Comparison of ENCODE assay signal across 20 cellular contexts in the genomic region with DNA sequence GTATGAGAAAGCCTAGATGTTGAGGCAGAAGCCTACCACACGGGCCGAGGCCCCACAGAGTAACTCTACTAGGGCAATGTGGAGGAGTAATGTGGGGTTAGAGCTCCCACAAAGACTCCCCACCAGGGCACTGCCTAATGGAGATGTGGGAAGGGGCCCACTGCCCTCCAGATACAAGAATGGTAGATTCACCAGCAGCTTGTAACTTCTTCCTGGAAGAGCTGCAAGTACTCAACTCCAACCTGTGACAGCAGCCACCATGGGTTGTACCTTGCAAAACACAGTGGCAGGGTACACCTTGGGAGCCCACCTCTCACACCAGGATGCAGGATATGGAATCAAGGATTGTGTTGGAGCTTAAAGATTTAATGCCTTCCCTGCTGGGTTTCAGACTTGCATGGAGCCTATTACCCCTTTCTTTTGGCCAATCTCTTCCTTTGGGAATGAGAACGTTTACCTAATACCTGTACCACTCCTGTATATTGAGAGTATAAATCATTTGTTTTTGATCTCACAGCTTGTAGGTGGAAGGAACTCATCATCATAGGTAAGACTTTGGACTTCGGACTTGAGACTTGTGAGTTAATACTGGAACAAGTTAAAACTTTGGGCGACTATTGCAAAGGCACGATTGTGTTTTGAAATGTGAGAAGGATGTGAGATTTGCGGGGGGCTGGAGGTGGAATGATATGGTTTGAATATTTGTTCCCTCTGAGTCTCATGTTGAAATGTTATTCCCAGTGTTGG. TPM values are rescaled to one million over a fixed set of nuclear protein-coding genes. Genes with fewer than 3 reads are reported as not detected.
DNase-seq lines count a peak whose midpoint lies in the region; ATAC-seq, FAIRE-seq and TF ChIP-seq lines count a peak whose summit lies in the region.
"Had no signal": no experiment of that assay in that cellular context is flagged by ENCODE, and none has a peak within 500 bp of the region (broad histone marks: within the 10 kb centered on the region; RNA-seq: fewer than 3 reads in every experiment).

No MANE protein-coding gene starts in this region.

- TF ChIP-seq RAD21 in GM12878 (IDR thresholded peaks at IDR 0.05; ENCODE audit: insufficient read depth, low read depth, low read length): no peak

- H3K36me3 ChIP-seq in OCI-LY1 (ENCODE audit: insufficient read depth, low read length) (no peaks in the 10 kb centered on the region), GM12878 (ENCODE audit: control insufficient read depth in 2 of 2, insufficient read depth in 2 of 2, low read length in 1 of 2) (no peaks in the 10 kb centered on the region), BE2C (no peaks in the 10 kb centered on the region)
- H3K36me3 ChIP-seq: esophagus muscularis mucosa had no signal

- no peaks in the 10 kb centered on the region for H3K9me2 ChIP-seq in OCI-LY1 (ENCODE audit: low read depth, low read length)

- TF ChIP-seq POLR2A in GM12878 (IDR thresholded peaks at IDR 0.05; ENCODE audit: low read depth, low read length): no peak

- POLR2A ChIA-PET in GM12878 (lab: Charles Lee): interaction anchor here (3.4 kb wide), 1 partner anchor 8 kb away, joined by 13 read pairs; no protein-coding TSS in a partner anchor

- intact Hi-C loops in activated CD4-positive, alpha-beta T cell treated with anti-CD3 and anti-CD28 coated beads, Interleukin-2, amount 10 ng/mL, durations not matched to agents 24 days and 14 days (cut with micrococcal nuclease): loop anchor here (1.0 to 10.0 kb wide), 3 partner anchors 56 to 1289 kb away; partner anchors contain the start of gene ATP1A1
- intact Hi-C loops in GM12878 (cut with micrococcal nuclease; ENCODE audit: unreplicated experiment): no loop called here

- SMC1A ChIA-PET in GM12878 (lab: Charles Lee; ENCODE audit: uncharacterized antibody, unreplicated experiment): interaction anchor here (0.7 kb wide), 1 partner anchor 9 kb away, joined by 3 read pairs; no protein-coding TSS in a partner anchor

- no TSS peak for BruUV-seq in GM12878 (replicated peaks; lab: Mats Ljungman, UMichigan)

- no peak overlapping the region for H3K4me2 ChIP-seq in OCI-LY1 (ENCODE audit: low read length)
- no peak overlapping the region for H3K4me2 ChIP-seq in GM12878 (ENCODE audit: control insufficient read depth, insufficient read depth)

- peak; percentile 69 for DNase-seq in activated CD4-positive, alpha-beta T cell treated with anti-CD3 and anti-CD28 coated beads, Interleukin-2, amount 10 ng/mL, durations not matched to agents 24 days and 14 days
- no peak for DNase-seq in activated CD4-positive, alpha-beta T cell treated with anti-CD3 and anti-CD28 coated beads, Interleukin-2, amount 50 U/mL, for 4 hours
- DNase-seq in GM12878 (ENCODE audit: low read depth, low spot score) (no peak), BE2C (no peak), coronary artery (ENCODE audit: low spot score) (no peak)
- peak; percentile 52 for DNase-seq in natural killer cell treated with Interleukin-12 subunit alpha and Interleukin-12 subunit beta and Interleukin-15 and Interleukin-18, amount 100 ng/mL, for 72 hours (ENCODE audit: low spot score)
- DNase-seq: DND-41, dorsolateral prefrontal cortex, glutamatergic neuron, Karpas-422, NCI-H748 treated with DMSO at 0.1 percent for 48 hours, SW 1271 had no signal

- TF ChIP-seq CTCF in OCI-LY1 (IDR thresholded peaks at IDR 0.05; ENCODE audit: low read length) (no peak), GM12878 (IDR thresholded peaks at IDR 0.05 in 2 of 3, conservative IDR thresholded peaks at IDR 0.05 in 1 of 3; ENCODE audit: control insufficient read depth in 2 of 3, extremely low read depth in 1 of 3, insufficient read depth in 1 of 3, low read depth in 3 of 3, low read length in 3 of 3) (no peak), BE2C (IDR thresholded peaks at IDR 0.05; ENCODE audit: low read depth, low read length) (no peak), coronary artery (IDR thresholded peaks at IDR 0.05) (no peak)

- H3K27ac Mint-ChIP-seq in activated CD4-positive, alpha-beta T cell treated with anti-CD3 and anti-CD28 coated beads, Interleukin-2, amount 10 ng/mL, durations not matched to agents 24 days and 14 days: peak overlapping the region; percentile 89
- H3K27ac Mint-ChIP-seq in natural killer cell treated with Interleukin-12 subunit alpha and Interleukin-12 subunit beta and Interleukin-15 and Interleukin-18, amount 100 ng/mL, for 72 hours: peak overlapping the region; percentile 92 to 96

- peaks cover 20% of the 10 kb centered on the region for H3K36me3 Mint-ChIP-seq in activated CD4-positive, alpha-beta T cell treated with anti-CD3 and anti-CD28 coated beads, Interleukin-2, amount 10 ng/mL, durations not matched to agents 24 days and 14 days (ENCODE audit: low read depth)
- peaks cover 8% of the 10 kb centered on the region for H3K36me3 Mint-ChIP-seq in natural killer cell treated with Interleukin-12 subunit alpha and Interleukin-12 subunit beta and Interleukin-15 and Interleukin-18, amount 100 ng/mL, for 72 hours
- H3K36me3 Mint-ChIP-seq: CD14-positive monocyte had no signal

- peaks cover 9% of the 10 kb centered on the region for H3K27me3 Mint-ChIP-seq in activated CD4-positive, alpha-beta T cell treated with anti-CD3 and anti-CD28 coated beads, Interleukin-2, amount 10 ng/mL, durations not matched to agents 24 days and 14 days
- no peaks in the 10 kb centered on the region for H3K27me3 Mint-ChIP-seq in natural killer cell treated with Interleukin-12 subunit alpha and Interleukin-12 subunit beta and Interleukin-15 and Interleukin-18, amount 100 ng/mL, for 72 hours

- peak overlapping the region; percentile 17 for H3K4me3 Mint-ChIP-seq in activated CD4-positive, alpha-beta T cell treated with anti-CD3 and anti-CD28 coated beads, Interleukin-2, amount 10 ng/mL, durations not matched to agents 24 days and 14 days
- H3K4me3 Mint-ChIP-seq in natural killer cell treated with Interleukin-12 subunit alpha and Interleukin-12 subunit beta and Interleukin-15 and Interleukin-18, amount 100 ng/mL, for 72 hours: peak overlapping the region; percentile 81
- H3K4me3 Mint-ChIP-seq: CD14-positive monocyte had no signal

- CTCF ChIA-PET in GM12878 (lab: Yijun Ruan, JAX): interaction anchor here (0.8 to 2.6 kb wide), 3 partner anchors 11 to 128 kb away, joined by 3 to 16 read pairs (median 3); no protein-coding TSS in a partner anchor

- peaks cover 18% of the 10 kb centered on the region for H3K9me3 Mint-ChIP-seq in activated CD4-positive, alpha-beta T cell treated with anti-CD3 and anti-CD28 coated beads, Interleukin-2, amount 10 ng/mL, durations not matched to agents 24 days and 14 days
- peaks cover 9% of the 10 kb centered on the region for H3K9me3 Mint-ChIP-seq in natural killer cell treated with Interleukin-12 subunit alpha and Interleukin-12 subunit beta and Interleukin-15 and Interleukin-18, amount 100 ng/mL, for 72 hours
- H3K9me3 Mint-ChIP-seq: CD14-positive monocyte had no signal

- H3K9ac ChIP-seq in OCI-LY1 (ENCODE audit: low read length): no peak overlapping the region
- no peak overlapping the region for H3K9ac ChIP-seq in GM12878 (ENCODE audit: control insufficient read depth, insufficient read depth, low read length)

- H3K27ac ChIP-seq in OCI-LY1 (ENCODE audit: low read depth, low read length, poor library complexity, severe bottlenecking) (peak overlapping the region; percentile 72), GM12878 (ENCODE audit: control insufficient read depth, insufficient read depth) (peak overlapping the region; percentile 42; the same call in 1 of the 2 replicates), coronary artery (no peak overlapping the region)
- H3K27ac ChIP-seq: dorsolateral prefrontal cortex, esophagus muscularis mucosa, VCaP had no signal

- ATAC-seq in GM12878 (no peak), GM18519 (IDR thresholded peaks at IDR 0.05; ENCODE audit: low FRiP score, unreplicated experiment) (no peak)
- ATAC-seq in natural killer cell treated with Interleukin-12 subunit alpha and Interleukin-12 subunit beta and Interleukin-15 and Interleukin-18, amount 100 ng/mL, for 72 hours: no peak

- H3K79me2 ChIP-seq in OCI-LY1 (ENCODE audit: insufficient read depth, low read length) (no peaks in the 10 kb centered on the region), GM12878 (ENCODE audit: control insufficient read depth, insufficient read depth, low read length) (no peaks in the 10 kb centered on the region)

- no peak for FAIRE-seq in GM12878 (lab: Jason Lieb, UNC)
- FAIRE-seq: A204.1, bronchial epithelial cell, urothelium cell line had no signal

- H3K4me1 Mint-ChIP-seq in activated CD4-positive, alpha-beta T cell treated with anti-CD3 and anti-CD28 coated beads, Interleukin-2, amount 10 ng/mL, durations not matched to agents 24 days and 14 days: peaks cover 89% of the 10 kb centered on the region
- H3K4me1 Mint-ChIP-seq in natural killer cell treated with Interleukin-12 subunit alpha and Interleukin-12 subunit beta and Interleukin-15 and Interleukin-18, amount 100 ng/mL, for 72 hours (ENCODE audit: low read depth in 2 of 2): peaks cover 73 to 83% of the 10 kb centered on the region in 2 donors
- H3K4me1 Mint-ChIP-seq: CD14-positive monocyte had no signal

- in situ Hi-C loops in GM12878 (cut with MboI): loop anchor here (25.0 kb wide), 1 partner anchor 1101 kb away; the partner anchor contains the start of gene CD58

- no peak for TF ChIP-seq EP300 in GM12878 (IDR thresholded peaks at IDR 0.05; ENCODE audit: borderline replicate concordance in 1 of 2, control insufficient read depth in 1 of 2, low read depth in 2 of 2, low read length in 2 of 2)

- H3K9me3 ChIP-seq in OCI-LY1 (ENCODE audit: low read length) (no peaks in the 10 kb centered on the region), GM12878 (replicated peaks; ENCODE audit: control insufficient read depth, insufficient read depth, low read length) (peaks cover 18% of the 10 kb centered on the region; the same call in 2 of the 3 replicates), BE2C (no peaks in the 10 kb centered on the region)
- H3K9me3 ChIP-seq: esophagus muscularis mucosa had no signal

- no peaks in the 10 kb centered on the region for H3F3A ChIP-seq in OCI-LY1 (ENCODE audit: insufficient read depth, low read length)

- RAD21 ChIA-PET in GM12878 (lab: Charles Lee; ENCODE audit: unreplicated experiment): interaction anchor here (1.8 kb wide), 1 partner anchor 8 kb away, joined by 5 read pairs; no protein-coding TSS in a partner anchor

- no peak overlapping the region for H2AFZ ChIP-seq in OCI-LY1 (ENCODE audit: low read length)
- H2AFZ ChIP-seq in GM12878 (ENCODE audit: control insufficient read depth, low read depth, low read length): no peak overlapping the region

- H3K27me3 ChIP-seq in OCI-LY1 (ENCODE audit: insufficient read depth, low read length): no peaks in the 10 kb centered on the region
- no peaks in the 10 kb centered on the region for H3K27me3 ChIP-seq in GM12878 (replicated peaks in 1 of 2; ENCODE audit: control insufficient read depth in 2 of 2, insufficient read depth in 2 of 2, low read length in 1 of 2)
- no peaks in the 10 kb centered on the region for H3K27me3 ChIP-seq in BE2C
- H3K27me3 ChIP-seq: esophagus muscularis mucosa had no signal

- H3K4me3 ChIP-seq in OCI-LY1 (ENCODE audit: low read depth, low read length, poor library complexity, severe bottlenecking): no peak overlapping the region
- H3K4me3 ChIP-seq in GM12878: no peak overlapping the region
- H3K4me3 ChIP-seq in BE2C (ENCODE audit: low read depth, low read length): no peak overlapping the region
- H3K4me3 ChIP-seq in coronary artery: no peak overlapping the region
- H3K4me3 ChIP-seq: dorsolateral prefrontal cortex, esophagus muscularis mucosa had no signal

- H3K4me1 ChIP-seq in OCI-LY1 (ENCODE audit: insufficient read depth, low read length, severe bottlenecking) (peaks cover 57% of the 10 kb centered on the region), GM12878 (ENCODE audit: control insufficient read depth, insufficient read depth, low read length) (peaks cover 49% of the 10 kb centered on the region), BE2C (no peaks in the 10 kb centered on the region)
- H3K4me1 ChIP-seq: esophagus muscularis mucosa had no signal

- H4K20me1 ChIP-seq in OCI-LY1 (ENCODE audit: insufficient read depth, low read length): no peaks in the 10 kb centered on the region
- no peaks in the 10 kb centered on the region for H4K20me1 ChIP-seq in GM12878 (ENCODE audit: control insufficient read depth, insufficient read depth)

- 98% methylated on average over 7 of the region's 7 CpGs for WGBS in GM12878 (ENCODE audit: insufficient coverage, insufficient replicate concordance, low lambda C conversion rate, missing lambda C conversion rate)

RNA-seq across cellular contexts. Expression of gene TENT5C, which starts 57.5 kb away (rescaled TPM):
- total RNA-seq in activated CD4-positive, alpha-beta T cell treated with anti-CD3 and anti-CD28 coated beads, Interleukin-2, amount 10 ng/mL, durations not matched to agents 24 days and 14 days: 3.1 and 3.5 TPM in 2 replicates
- 0.20 TPM in 1 of 2 replicates, not detected in the other for total RNA-seq in GM12878 (2013; cell fraction: nucleolus; rRNA removed)
- total RNA-seq in GM12878 (2014; rRNA removed) (0.65 and 0.73 TPM in 2 replicates), GM12878 (2014; rRNA removed; fragmentation: Illumina TruSeq; extraction: Trizol) (0.76 and 0.78 TPM in 2 replicates), GM12878 (2021) (1.4 and 1.6 TPM in 2 replicates)
- 2.5 TPM for polyA plus RNA-seq in GM12878 (2011; ENCODE audit: low read depth)
- polyA plus RNA-seq in GM12878 (2011; rRNA removed) (0.19 and 0.20 TPM in 2 replicates), GM12878 (2014; fragmentation: Illumina TruSeq; extraction: Trizol) (1.1 and 1.3 TPM in 2 replicates), GM12878 (2014; fragmentation: Nextera tagmentation; extraction: Ambion mirVana) (under 1 TPM; 0.31 to 0.53 TPM), GM12878 (2014; rRNA removed) (0.61 and 0.79 TPM in 2 replicates), GM12878 (2016; fragmentation: Nextera tagmentation; extraction: Ambion mirVana) (1 to 10 TPM; 2.2 to 2.4 TPM)
- 0.20 and 0.24 TPM in 2 replicates for polyA plus RNA-seq in GM12878 (2011; cell fraction: cytosol; rRNA removed)
- 0.09 and 0.23 TPM in 2 replicates for polyA plus RNA-seq in GM12878 (2011; cell fraction: nucleus; rRNA removed)
- polyA plus RNA-seq in GM12878 (2012): 2.0 and 3.1 TPM in 2 replicates
- 0.51 and 0.62 TPM in 2 replicates for polyA minus RNA-seq in GM12878 (2011; rRNA and poly(A)+ RNA removed)
- polyA minus RNA-seq in GM12878 (2011; cell fraction: cytosol; rRNA and poly(A)+ RNA removed): 0.31 TPM in 1 of 2 replicates, not detected in the other
- 0.12 and 0.29 TPM in 2 replicates for polyA minus RNA-seq in GM12878 (2011; cell fraction: nucleus; rRNA and poly(A)+ RNA removed)
- total RNA-seq in natural killer cell treated with Interleukin-12 subunit alpha and Interleukin-12 subunit beta and Interleukin-15 and Interleukin-18, amount 100 ng/mL, for 72 hours: 10 to 100 TPM; 75.1 to 86.2 TPM
- not detected for polyA plus RNA-seq in BE2C (2012; ENCODE audit: insufficient read depth, insufficient read length, low read depth)

Comparison
In these comparisons a context has a peak if more than half of its experiments do, and no peak if none do; other contexts are left out.
1. DNase-seq: peak in activated CD4-positive, alpha-beta T cell treated with anti-CD3 and anti-CD28 coated beads, Interleukin-2, amount 10 ng/mL, durations not matched to agents 24 days and 14 days (single experiment) and natural killer cell treated with Interleukin-12 subunit alpha and Interleukin-12 subunit beta and Interleukin-15 and Interleukin-18, amount 100 ng/mL, for 72 hours (single experiment); none in activated CD4-positive, alpha-beta T cell treated with anti-CD3 and anti-CD28 coated beads, Interleukin-2, amount 50 U/mL, for 4 hours (0 of 2), GM12878 (single experiment), BE2C (single experiment) and coronary artery (single experiment).
2. H3K27ac ChIP-seq: peak in OCI-LY1 (single experiment) and GM12878 (single experiment); none in coronary artery (0 of 2).
3. RNA of gene TENT5C, which starts 57.5 kb away (total RNA-seq): 75.1 to 86.2 TPM in natural killer cell treated with Interleukin-12 subunit alpha and Interleukin-12 subunit beta and Interleukin-15 and Interleukin-18, amount 100 ng/mL, for 72 hours; 3.1 to 3.5 TPM in activated CD4-positive, alpha-beta T cell treated with anti-CD3 and anti-CD28 coated beads, Interleukin-2, amount 10 ng/mL, durations not matched to agents 24 days and 14 days and 0.20 to 1.6 TPM in GM12878; every median in the first group is over 10 times any median in the second.